2 cellular contexts compared by ENCODE assay signal in genomic region chr5:132826424-132827082, GRCh38.
TF ChIP-seq lines count a peak whose summit lies in the region.

No MANE protein-coding gene starts in this region.

TF ChIP-seq in GM23338, 12 proteins besides CTCF, POLR2A, EP300 and RAD21:
- TF ChIP-seq, protein P1, sequence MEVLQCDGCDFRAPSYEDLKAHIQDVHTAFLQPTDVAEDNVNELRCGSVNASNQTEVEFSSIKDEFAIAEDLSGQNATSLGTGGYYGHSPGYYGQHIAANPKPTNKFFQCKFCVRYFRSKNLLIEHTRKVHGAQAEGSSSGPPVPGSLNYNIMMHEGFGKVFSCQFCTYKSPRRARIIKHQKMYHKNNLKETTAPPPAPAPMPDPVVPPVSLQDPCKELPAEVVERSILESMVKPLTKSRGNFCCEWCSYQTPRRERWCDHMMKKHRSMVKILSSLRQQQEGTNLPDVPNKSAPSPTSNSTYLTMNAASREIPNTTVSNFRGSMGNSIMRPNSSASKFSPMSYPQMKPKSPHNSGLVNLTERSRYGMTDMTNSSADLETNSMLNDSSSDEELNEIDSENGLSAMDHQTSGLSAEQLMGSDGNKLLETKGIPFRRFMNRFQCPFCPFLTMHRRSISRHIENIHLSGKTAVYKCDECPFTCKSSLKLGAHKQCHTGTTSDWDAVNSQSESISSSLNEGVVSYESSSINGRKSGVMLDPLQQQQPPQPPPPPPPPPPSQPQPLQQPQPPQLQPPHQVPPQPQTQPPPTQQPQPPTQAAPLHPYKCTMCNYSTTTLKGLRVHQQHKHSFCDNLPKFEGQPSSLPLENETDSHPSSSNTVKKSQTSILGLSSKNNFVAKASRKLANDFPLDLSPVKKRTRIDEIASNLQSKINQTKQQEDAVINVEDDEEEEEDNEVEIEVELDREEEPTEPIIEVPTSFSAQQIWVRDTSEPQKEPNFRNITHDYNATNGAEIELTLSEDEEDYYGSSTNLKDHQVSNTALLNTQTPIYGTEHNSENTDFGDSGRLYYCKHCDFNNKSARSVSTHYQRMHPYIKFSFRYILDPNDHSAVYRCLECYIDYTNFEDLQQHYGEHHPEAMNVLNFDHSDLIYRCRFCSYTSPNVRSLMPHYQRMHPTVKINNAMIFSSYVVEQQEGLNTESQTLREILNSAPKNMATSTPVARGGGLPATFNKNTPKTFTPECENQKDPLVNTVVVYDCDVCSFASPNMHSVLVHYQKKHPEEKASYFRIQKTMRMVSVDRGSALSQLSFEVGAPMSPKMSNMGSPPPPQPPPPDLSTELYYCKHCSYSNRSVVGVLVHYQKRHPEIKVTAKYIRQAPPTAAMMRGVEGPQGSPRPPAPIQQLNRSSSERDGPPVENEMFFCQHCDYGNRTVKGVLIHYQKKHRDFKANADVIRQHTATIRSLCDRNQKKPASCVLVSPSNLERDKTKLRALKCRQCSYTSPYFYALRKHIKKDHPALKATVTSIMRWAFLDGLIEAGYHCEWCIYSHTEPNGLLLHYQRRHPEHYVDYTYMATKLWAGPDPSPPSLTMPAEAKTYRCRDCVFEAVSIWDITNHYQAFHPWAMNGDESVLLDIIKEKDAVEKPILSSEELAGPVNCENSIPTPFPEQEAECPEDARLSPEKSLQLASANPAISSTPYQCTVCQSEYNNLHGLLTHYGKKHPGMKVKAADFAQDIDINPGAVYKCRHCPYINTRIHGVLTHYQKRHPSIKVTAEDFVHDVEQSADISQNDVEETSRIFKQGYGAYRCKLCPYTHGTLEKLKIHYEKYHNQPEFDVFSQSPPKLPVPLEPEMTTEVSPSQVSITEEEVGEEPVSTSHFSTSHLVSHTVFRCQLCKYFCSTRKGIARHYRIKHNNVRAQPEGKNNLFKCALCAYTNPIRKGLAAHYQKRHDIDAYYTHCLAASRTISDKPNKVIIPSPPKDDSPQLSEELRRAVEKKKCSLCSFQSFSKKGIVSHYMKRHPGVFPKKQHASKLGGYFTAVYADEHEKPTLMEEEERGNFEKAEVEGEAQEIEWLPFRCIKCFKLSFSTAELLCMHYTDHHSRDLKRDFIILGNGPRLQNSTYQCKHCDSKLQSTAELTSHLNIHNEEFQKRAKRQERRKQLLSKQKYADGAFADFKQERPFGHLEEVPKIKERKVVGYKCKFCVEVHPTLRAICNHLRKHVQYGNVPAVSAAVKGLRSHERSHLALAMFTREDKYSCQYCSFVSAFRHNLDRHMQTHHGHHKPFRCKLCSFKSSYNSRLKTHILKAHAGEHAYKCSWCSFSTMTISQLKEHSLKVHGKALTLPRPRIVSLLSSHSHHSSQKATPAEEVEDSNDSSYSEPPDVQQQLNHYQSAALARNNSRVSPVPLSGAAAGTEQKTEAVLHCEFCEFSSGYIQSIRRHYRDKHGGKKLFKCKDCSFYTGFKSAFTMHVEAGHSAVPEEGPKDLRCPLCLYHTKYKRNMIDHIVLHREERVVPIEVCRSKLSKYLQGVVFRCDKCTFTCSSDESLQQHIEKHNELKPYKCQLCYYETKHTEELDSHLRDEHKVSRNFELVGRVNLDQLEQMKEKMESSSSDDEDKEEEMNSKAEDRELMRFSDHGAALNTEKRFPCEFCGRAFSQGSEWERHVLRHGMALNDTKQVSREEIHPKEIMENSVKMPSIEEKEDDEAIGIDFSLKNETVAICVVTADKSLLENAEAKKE (CRISPR knock-in tag; IDR thresholded peaks at IDR 0.05), result no peak
- TF ChIP-seq, protein P2, sequence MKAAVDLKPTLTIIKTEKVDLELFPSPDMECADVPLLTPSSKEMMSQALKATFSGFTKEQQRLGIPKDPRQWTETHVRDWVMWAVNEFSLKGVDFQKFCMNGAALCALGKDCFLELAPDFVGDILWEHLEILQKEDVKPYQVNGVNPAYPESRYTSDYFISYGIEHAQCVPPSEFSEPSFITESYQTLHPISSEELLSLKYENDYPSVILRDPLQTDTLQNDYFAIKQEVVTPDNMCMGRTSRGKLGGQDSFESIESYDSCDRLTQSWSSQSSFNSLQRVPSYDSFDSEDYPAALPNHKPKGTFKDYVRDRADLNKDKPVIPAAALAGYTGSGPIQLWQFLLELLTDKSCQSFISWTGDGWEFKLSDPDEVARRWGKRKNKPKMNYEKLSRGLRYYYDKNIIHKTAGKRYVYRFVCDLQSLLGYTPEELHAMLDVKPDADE (IDR thresholded peaks at IDR 0.05), result no peak
- TF ChIP-seq NANOG (IDR thresholded peaks at IDR 0.05; ENCODE audit: borderline replicate concordance) (no peak), POLR2AphosphoS5 (IDR thresholded peaks at IDR 0.05; ENCODE audit: low read depth) (no peak), ZNF331 (CRISPR knock-in tag; IDR thresholded peaks at IDR 0.05; ENCODE audit: low read depth) (no peak), EZH2 (IDR thresholded peaks at IDR 0.05; ENCODE audit: low read depth, unreplicated experiment) (no peak), ZNF114 (CRISPR knock-in tag; IDR thresholded peaks at IDR 0.05) (no peak), CREB1 (CRISPR knock-in tag; IDR thresholded peaks at IDR 0.05; ENCODE audit: low read depth) (no peak)
- TF ChIP-seq, protein P3, sequence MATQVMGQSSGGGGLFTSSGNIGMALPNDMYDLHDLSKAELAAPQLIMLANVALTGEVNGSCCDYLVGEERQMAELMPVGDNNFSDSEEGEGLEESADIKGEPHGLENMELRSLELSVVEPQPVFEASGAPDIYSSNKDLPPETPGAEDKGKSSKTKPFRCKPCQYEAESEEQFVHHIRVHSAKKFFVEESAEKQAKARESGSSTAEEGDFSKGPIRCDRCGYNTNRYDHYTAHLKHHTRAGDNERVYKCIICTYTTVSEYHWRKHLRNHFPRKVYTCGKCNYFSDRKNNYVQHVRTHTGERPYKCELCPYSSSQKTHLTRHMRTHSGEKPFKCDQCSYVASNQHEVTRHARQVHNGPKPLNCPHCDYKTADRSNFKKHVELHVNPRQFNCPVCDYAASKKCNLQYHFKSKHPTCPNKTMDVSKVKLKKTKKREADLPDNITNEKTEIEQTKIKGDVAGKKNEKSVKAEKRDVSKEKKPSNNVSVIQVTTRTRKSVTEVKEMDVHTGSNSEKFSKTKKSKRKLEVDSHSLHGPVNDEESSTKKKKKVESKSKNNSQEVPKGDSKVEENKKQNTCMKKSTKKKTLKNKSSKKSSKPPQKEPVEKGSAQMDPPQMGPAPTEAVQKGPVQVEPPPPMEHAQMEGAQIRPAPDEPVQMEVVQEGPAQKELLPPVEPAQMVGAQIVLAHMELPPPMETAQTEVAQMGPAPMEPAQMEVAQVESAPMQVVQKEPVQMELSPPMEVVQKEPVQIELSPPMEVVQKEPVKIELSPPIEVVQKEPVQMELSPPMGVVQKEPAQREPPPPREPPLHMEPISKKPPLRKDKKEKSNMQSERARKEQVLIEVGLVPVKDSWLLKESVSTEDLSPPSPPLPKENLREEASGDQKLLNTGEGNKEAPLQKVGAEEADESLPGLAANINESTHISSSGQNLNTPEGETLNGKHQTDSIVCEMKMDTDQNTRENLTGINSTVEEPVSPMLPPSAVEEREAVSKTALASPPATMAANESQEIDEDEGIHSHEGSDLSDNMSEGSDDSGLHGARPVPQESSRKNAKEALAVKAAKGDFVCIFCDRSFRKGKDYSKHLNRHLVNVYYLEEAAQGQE (IDR thresholded peaks at IDR 0.05; ENCODE audit: unreplicated experiment), result no peak

TF ChIP-seq in HEK293T, 16 proteins besides CTCF, POLR2A, EP300 and RAD21 (continued from another document):
- TF ChIP-seq PKNOX1 (IDR thresholded peaks at IDR 0.05), result no peak
- TF ChIP-seq ELF4 (IDR thresholded peaks at IDR 0.05), result no peak
- TF ChIP-seq FOXM1 (IDR thresholded peaks at IDR 0.05; ENCODE audit: borderline replicate concordance), result no peak
- no peak for TF ChIP-seq SP1 (IDR thresholded peaks at IDR 0.05)
- TF ChIP-seq TARDBP (IDR thresholded peaks at IDR 0.05), result no peak
